Comparison of ENCODE assay signal across 19 cellular contexts in the genomic region with DNA sequence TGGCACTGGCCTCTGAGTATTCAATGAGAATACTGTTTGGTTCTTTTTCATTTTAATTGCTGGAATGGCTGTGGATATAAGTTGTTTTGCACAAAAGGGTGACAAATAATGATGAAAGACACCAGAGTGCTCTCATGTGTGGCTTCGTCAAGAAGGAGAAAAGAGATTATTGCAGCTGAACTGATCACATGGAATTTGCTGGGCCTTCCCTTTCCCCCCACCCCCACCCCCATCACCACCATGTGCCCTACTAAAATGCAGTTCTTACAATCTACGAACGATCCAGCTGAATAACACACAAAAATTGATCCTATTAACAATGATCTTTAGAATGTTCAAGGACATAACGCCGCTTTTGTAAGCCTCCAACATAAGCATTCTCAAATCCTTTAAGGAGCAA.
"Had no signal": no experiment of that assay in that cellular context is flagged by ENCODE, and none has a peak within 500 bp of the region (broad histone marks: within the 10 kb centered on the region; RNA-seq: fewer than 3 reads in every experiment).

No MANE protein-coding gene starts in this region.

- H3K27me3 ChIP-seq: foreskin keratinocyte, heart left ventricle, neutrophil, suprapubic skin, tibial artery, upper lobe of left lung, uterus had no signal

- H3K27ac Mint-ChIP-seq: memory B cell; natural killer cell treated with Interleukin-12 subunit alpha and Interleukin-12 subunit beta and Interleukin-15 and Interleukin-18, amount 100 ng/mL, for 72 hours had no signal

- H3K36me3 Mint-ChIP-seq: memory B cell; natural killer cell treated with Interleukin-12 subunit alpha and Interleukin-12 subunit beta and Interleukin-15 and Interleukin-18, amount 100 ng/mL, for 72 hours had no signal

- H3K9me3 ChIP-seq: heart left ventricle, left ventricle myocardium inferior, lower lobe of right lung, neutrophil, suprapubic skin, tibial artery, upper lobe of left lung, uterus had no signal

- H3K4me3 ChIP-seq: heart left ventricle, left ventricle myocardium inferior, lower lobe of right lung, suprapubic skin, tibial artery, upper lobe of left lung, uterus had no signal

- H3K4me1 ChIP-seq: foreskin keratinocyte, heart left ventricle, left ventricle myocardium inferior, lower lobe of right lung, suprapubic skin, tibial artery, upper lobe of left lung, uterus had no signal

- DNase-seq: erythroblast; foreskin keratinocyte; heart left ventricle; islet precursor cell; left ventricle myocardium inferior; lower lobe of right lung; midbrain; posterior cingulate gyrus; right cardiac atrium; small intestine; stimulated activated CD4-positive, alpha-beta T cell treated with anti-CD3 and anti-CD28 coated beads, Interleukin-2, amount 100 ng/mL, for 48 hours; stimulated activated naive CD4-positive, alpha-beta T cell treated with Interleukin-2 at 50 U/mL for 16 hours; tibial artery; upper lobe of left lung; uterus had no signal

- H3K4me3 Mint-ChIP-seq: memory B cell; natural killer cell treated with Interleukin-12 subunit alpha and Interleukin-12 subunit beta and Interleukin-15 and Interleukin-18, amount 100 ng/mL, for 72 hours had no signal

- H3K9me3 Mint-ChIP-seq: memory B cell had no signal

- H3K27me3 Mint-ChIP-seq: memory B cell; natural killer cell treated with Interleukin-12 subunit alpha and Interleukin-12 subunit beta and Interleukin-15 and Interleukin-18, amount 100 ng/mL, for 72 hours had no signal

- H3K27ac ChIP-seq: foreskin keratinocyte, heart left ventricle, left ventricle myocardium inferior, lower lobe of right lung, neutrophil, suprapubic skin, tibial artery, upper lobe of left lung, uterus had no signal

- H3K4me1 Mint-ChIP-seq: memory B cell had no signal

- H3K36me3 ChIP-seq: heart left ventricle, left ventricle myocardium inferior, lower lobe of right lung, neutrophil, suprapubic skin, tibial artery, upper lobe of left lung, uterus had no signal

- ATAC-seq: foreskin keratinocyte; heart left ventricle; lower lobe of right lung; natural killer cell treated with Interleukin-12 subunit alpha and Interleukin-12 subunit beta and Interleukin-15 and Interleukin-18, amount 100 ng/mL, for 72 hours; right cardiac atrium had no signal
